9 cellular contexts compared by ENCODE assay signal in the genomic region with DNA sequence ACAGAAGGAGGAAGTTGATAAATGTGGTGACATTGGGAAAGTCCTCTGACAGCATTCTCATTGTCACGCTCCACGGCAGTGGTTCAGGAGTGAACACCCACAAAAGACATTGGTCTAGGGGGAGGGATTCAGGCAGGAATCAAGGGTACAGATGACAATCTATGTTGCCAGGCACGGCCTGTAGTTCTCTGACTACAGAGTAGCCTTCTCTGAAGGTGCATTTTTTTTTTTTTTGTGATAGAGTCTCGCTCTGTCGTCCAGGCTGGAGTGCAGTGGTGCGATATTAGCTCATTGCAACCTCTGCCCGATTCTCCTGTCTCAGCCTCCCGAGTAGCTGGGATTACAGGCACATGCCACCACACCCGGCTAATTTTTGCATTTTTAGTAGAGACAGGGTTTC. TPM values are rescaled to one million over a fixed set of nuclear protein-coding genes. Genes with fewer than 3 reads are reported as not detected.
DNase-seq lines count a peak whose midpoint lies in the region; ATAC-seq and TF ChIP-seq lines count a peak whose summit lies in the region.
"Had no signal": no experiment of that assay in that cellular context is flagged by ENCODE, and none has a peak within 500 bp of the region (broad histone marks: within the 10 kb centered on the region; RNA-seq: fewer than 3 reads in every experiment).

No MANE protein-coding gene starts in this region.

- DNase-seq in Kasumi-1 (lab: John Stamatoyannopoulos, UW), result peak; percentile 92
- peak in 1 of 2 donors; percentile 25 for DNase-seq in central memory CD8-positive, alpha-beta T cell (ENCODE audit: low spot score in 2 of 2)
- peak in 1 of 2 donors; percentile 75 for DNase-seq in stimulated activated effector memory CD8-positive, alpha-beta T cell treated with anti-CD3 and anti-CD28 coated beads, Interleukin-12 subunit alpha, Interleukin-12 subunit beta, amount 100 ng/mL, for 72 hours (ENCODE audit: low spot score in 2 of 2)
- DNase-seq in omental fat pad (ENCODE audit: low spot score), result no peak
- no peak for DNase-seq in AG20443 (ENCODE audit: low spot score)
- no peak for DNase-seq in HuH-7 (ENCODE audit: low spot score)
- DNase-seq: pancreas had no signal

- no peaks in the 10 kb centered on the region for H3K9me3 Mint-ChIP-seq in central memory CD8-positive, alpha-beta T cell
- H3K9me3 Mint-ChIP-seq in stimulated activated effector memory CD8-positive, alpha-beta T cell treated with anti-CD3 and anti-CD28 coated beads, Interleukin-12 subunit alpha, Interleukin-12 subunit beta, amount 100 ng/mL, for 72 hours, result no peaks in the 10 kb centered on the region

- H3K27ac Mint-ChIP-seq in central memory CD8-positive, alpha-beta T cell (ENCODE audit: low read depth), result peak overlapping the region; percentile 56
- peak overlapping the region; percentile 86 for H3K27ac Mint-ChIP-seq in stimulated activated effector memory CD8-positive, alpha-beta T cell treated with anti-CD3 and anti-CD28 coated beads, Interleukin-12 subunit alpha, Interleukin-12 subunit beta, amount 100 ng/mL, for 72 hours

- ATAC-seq in GM18508 (IDR thresholded peaks at IDR 0.05; ENCODE audit: insufficient read depth, unreplicated experiment), result peak; percentile 58
- ATAC-seq in GM21717 (IDR thresholded peaks at IDR 0.05; ENCODE audit: unreplicated experiment), result peak; percentile 60
- peak; percentile 84 for ATAC-seq in central memory CD8-positive, alpha-beta T cell (replicated peaks; ENCODE audit: extremely low read depth, poor library complexity, severe bottlenecking)
- ATAC-seq in stimulated activated effector memory CD8-positive, alpha-beta T cell treated with anti-CD3 and anti-CD28 coated beads, Interleukin-12 subunit alpha, Interleukin-12 subunit beta, amount 100 ng/mL, for 72 hours, result peak; percentile 95
- ATAC-seq in omental fat pad (ENCODE audit: low FRiP score), result no peak

- H3K4me1 Mint-ChIP-seq in central memory CD8-positive, alpha-beta T cell, result peaks cover 10% of the 10 kb centered on the region
- peaks cover 11% of the 10 kb centered on the region for H3K4me1 Mint-ChIP-seq in stimulated activated effector memory CD8-positive, alpha-beta T cell treated with anti-CD3 and anti-CD28 coated beads, Interleukin-12 subunit alpha, Interleukin-12 subunit beta, amount 100 ng/mL, for 72 hours

- H3K27me3 Mint-ChIP-seq in central memory CD8-positive, alpha-beta T cell, result no peaks in the 10 kb centered on the region

- TF ChIP-seq CTCF in omental fat pad (IDR thresholded peaks at IDR 0.05), result no peak

- peak overlapping the region; percentile 31 for H3K4me3 Mint-ChIP-seq in central memory CD8-positive, alpha-beta T cell
- H3K4me3 Mint-ChIP-seq in stimulated activated effector memory CD8-positive, alpha-beta T cell treated with anti-CD3 and anti-CD28 coated beads, Interleukin-12 subunit alpha, Interleukin-12 subunit beta, amount 100 ng/mL, for 72 hours, result peak overlapping the region; percentile 53

- peaks cover 2% of the 10 kb centered on the region for H3K36me3 Mint-ChIP-seq in central memory CD8-positive, alpha-beta T cell (ENCODE audit: insufficient read depth)
- H3K36me3 Mint-ChIP-seq in stimulated activated effector memory CD8-positive, alpha-beta T cell treated with anti-CD3 and anti-CD28 coated beads, Interleukin-12 subunit alpha, Interleukin-12 subunit beta, amount 100 ng/mL, for 72 hours, result peaks cover 6% of the 10 kb centered on the region

RNA-seq across cellular contexts. Expression of a gene that starts 7.4 kb away (rescaled TPM):
- 100 to 1,000 TPM in 1 of 4 donors, 10 to 100 TPM in 3; 84.9 to 109 (median 93.2) TPM for total RNA-seq in omental fat pad

RNA-seq across cellular contexts. Expression of a gene that starts 12.4 kb away (rescaled TPM):
- 100 to 1,000 TPM in 1 of 4 donors, 10 to 100 TPM in 3; 34.8 to 111 (median 46.5) TPM for total RNA-seq in omental fat pad

RNA-seq across cellular contexts. Expression of a gene that starts 38.3 kb away (rescaled TPM):
- 10 to 100 TPM; 27.6 to 54.3 (median 39.6) TPM for total RNA-seq in omental fat pad

Comparison
In these comparisons a context has a peak if more than half of its experiments do, and no peak if none do; other contexts are left out.
1. DNase-seq: peak in Kasumi-1 (2 of 2); none in omental fat pad (single experiment), AG20443 (single experiment) and HuH-7 (single experiment).